In the genomic region with DNA sequence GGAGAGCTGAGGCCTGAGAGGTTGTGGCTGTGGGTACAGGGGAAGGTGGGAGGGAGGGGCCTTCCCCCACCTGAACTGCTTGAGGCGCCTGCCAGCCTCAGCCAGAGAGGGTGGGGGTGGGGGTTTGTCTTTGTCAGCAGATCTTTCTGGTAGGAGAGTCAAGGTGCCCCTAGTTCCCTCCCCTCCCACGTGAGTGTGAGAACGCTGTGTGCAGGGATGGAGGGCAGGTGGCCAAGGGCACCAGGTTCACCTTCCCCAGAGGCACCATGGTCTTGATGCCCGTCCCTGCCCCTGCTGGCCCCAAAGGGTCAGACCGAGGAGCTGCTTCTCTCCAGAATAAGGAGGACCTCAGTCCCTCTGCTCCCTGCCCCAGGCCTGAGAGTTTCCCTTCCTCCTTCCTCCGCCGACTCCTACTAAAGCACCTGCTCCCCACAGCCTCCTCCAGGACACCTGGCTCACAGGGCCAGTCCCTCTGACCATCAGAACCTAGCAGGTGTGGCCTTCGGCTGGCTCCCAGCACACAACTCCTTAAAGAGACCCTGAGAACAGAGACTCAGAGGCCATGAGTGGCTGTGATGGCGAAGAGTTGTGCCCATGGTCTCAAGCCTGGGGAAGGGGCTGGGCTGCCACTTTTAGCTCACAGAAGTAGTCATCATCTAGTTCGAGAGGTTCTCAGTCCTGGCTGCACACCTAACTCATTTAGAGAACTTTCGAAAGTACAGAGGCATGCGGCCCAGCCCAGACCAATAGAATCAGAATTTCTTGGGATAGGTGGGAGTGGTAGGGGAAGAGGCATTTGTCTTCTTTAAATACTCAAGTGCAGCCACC, we compare ENCODE assay signal across 25 cellular contexts.
"Had no signal": no experiment of that assay in that cellular context is flagged by ENCODE, and none has a peak within 500 bp of the region (broad histone marks: within the 10 kb centered on the region; RNA-seq: fewer than 3 reads in every experiment).

No MANE protein-coding gene starts in this region.

- H3K4me1 Mint-ChIP-seq: activated naive CD8-positive, alpha-beta T cell treated with anti-CD3 and anti-CD28 coated beads, Interleukin-2, amount 10 ng/mL, durations not matched to agents 7 days and 5 days had no signal

- H3K27ac Mint-ChIP-seq: activated CD8-positive, alpha-beta T cell treated with anti-CD3 and anti-CD28 coated beads, Interleukin-2, amount 10 ng/mL, durations not matched to agents 7 days and 5 days; activated naive CD8-positive, alpha-beta T cell treated with anti-CD3 and anti-CD28 coated beads, Interleukin-2, amount 10 ng/mL, durations not matched to agents 7 days and 5 days; T-helper 1 cell treated with Interleukin-12 subunit alpha and Interleukin-12 subunit beta and Interleukin-4 antibody, amounts not matched to agents 30 μg/mL and 1 μg/mL, for 36 hours; WTC11 had no signal

- H3K4me3 Mint-ChIP-seq: activated CD8-positive, alpha-beta T cell treated with anti-CD3 and anti-CD28 coated beads, Interleukin-2, amount 10 ng/mL, durations not matched to agents 7 days and 5 days; activated naive CD8-positive, alpha-beta T cell treated with anti-CD3 and anti-CD28 coated beads, Interleukin-2, amount 10 ng/mL, durations not matched to agents 7 days and 5 days; T-helper 1 cell treated with Interleukin-12 subunit alpha and Interleukin-12 subunit beta and Interleukin-4 antibody, amounts not matched to agents 30 μg/mL and 1 μg/mL, for 36 hours; WTC11 had no signal

- H3K27me3 ChIP-seq: Peyer's patch had no signal

- ATAC-seq: activated CD8-positive, alpha-beta T cell treated with anti-CD3 and anti-CD28 coated beads, Interleukin-2, amount 10 ng/mL, durations not matched to agents 7 days and 5 days; WTC11 had no signal

- H3K4me1 ChIP-seq: adrenal gland, breast epithelium, Peyer's patch had no signal

- H3K4me3 ChIP-seq: adrenal gland, breast epithelium, MG63, Peyer's patch had no signal

- DNase-seq: activated CD4-positive, alpha-beta T cell treated with anti-CD3 and anti-CD28 coated beads for 48 hours; activated CD4-positive, alpha-beta T cell treated with anti-CD3 and anti-CD28 coated beads, Interleukin-2, amount 50 U/mL, for 4 hours; activated CD4-positive, CD25-positive, alpha-beta regulatory T cell treated with anti-CD3 and anti-CD28 coated beads, Interleukin-2, amount 50 U/mL, for 72 hours; activated CD8-positive, alpha-beta memory T cell treated with anti-CD3 and anti-CD28 coated beads, Interleukin-2, amount 50 U/mL, for 48 hours; activated CD8-positive, alpha-beta T cell treated with anti-CD3 and anti-CD28 coated beads, Interleukin-2, amount 10 ng/mL, durations not matched to agents 7 days and 5 days; activated naive CD4-positive, alpha-beta T cell treated with anti-CD3 and anti-CD28 coated beads, Interleukin-2, amount 50 U/mL, for 16 hours; activated naive CD8-positive, alpha-beta T cell treated with anti-CD3 and anti-CD28 coated beads, Interleukin-2, amount 10 ng/mL, durations not matched to agents 7 days and 5 days; activated T-cell treated with anti-CD3 and anti-CD28 coated beads, Interleukin-2, amount 50 U/mL, for 1 hour; adrenal gland; anterior cingulate cortex; MG63; NCI-H1092 treated with DMSO at 0.1 percent for 48 hours; NCI-H1417 treated with DMSO at 0.1 percent for 48 hours; NCI-H1694; NCI-H2029; NCI-H345; NCI-H510A treated with DMSO at 0.1 percent for 48 hours; NCI-H69; NK-92 treated with Interleukin-12 subunit alpha and Interleukin-12 subunit beta, amount 100 ng/mL, for 24 hours; Peyer's patch; SHP77 treated with DMSO at 0.1 percent for 48 hours had no signal

- H3K9me3 ChIP-seq: adrenal gland, breast epithelium, MG63, Peyer's patch had no signal

- H3K9ac ChIP-seq: KMS-11 had no signal

- H3K36me3 Mint-ChIP-seq: activated naive CD8-positive, alpha-beta T cell treated with anti-CD3 and anti-CD28 coated beads, Interleukin-2, amount 10 ng/mL, durations not matched to agents 7 days and 5 days; WTC11 had no signal

- H3K27ac ChIP-seq: adrenal gland, breast epithelium, KMS-11, Peyer's patch had no signal

- H3K9me3 Mint-ChIP-seq: activated naive CD8-positive, alpha-beta T cell treated with anti-CD3 and anti-CD28 coated beads, Interleukin-2, amount 10 ng/mL, durations not matched to agents 7 days and 5 days; T-helper 1 cell treated with Interleukin-12 subunit alpha and Interleukin-12 subunit beta and Interleukin-4 antibody, amounts not matched to agents 30 μg/mL and 1 μg/mL, for 36 hours; WTC11 had no signal

- H3K4me2 ChIP-seq: KMS-11 had no signal

- H3K36me3 ChIP-seq: adrenal gland, breast epithelium, MG63, Peyer's patch had no signal
